21 cellular contexts compared by ENCODE assay signal in the genomic region with DNA sequence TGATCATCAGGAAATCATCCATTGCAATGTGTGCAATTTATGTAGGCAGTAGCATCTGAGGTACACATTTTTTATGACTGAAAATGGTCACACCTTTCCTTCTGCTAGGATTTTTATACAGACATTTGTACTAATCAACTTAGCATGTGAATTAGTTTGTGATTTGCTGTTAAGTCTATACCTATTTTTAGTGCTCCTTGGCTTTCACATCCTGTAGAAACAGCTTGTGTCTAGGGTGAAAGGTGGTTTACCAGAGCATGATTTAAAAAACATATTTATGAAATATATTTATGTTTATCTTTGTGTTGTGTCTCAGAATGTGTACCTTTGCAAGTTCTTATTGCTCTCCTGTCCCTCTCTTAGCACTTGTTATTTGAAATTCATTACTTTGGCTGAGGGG.
DNase-seq lines count a peak whose midpoint lies in the region; ATAC-seq, FAIRE-seq and TF ChIP-seq lines count a peak whose summit lies in the region.
"Had no signal": no experiment of that assay in that cellular context is flagged by ENCODE, and none has a peak within 500 bp of the region (broad histone marks: within the 10 kb centered on the region; RNA-seq: fewer than 3 reads in every experiment).

No MANE protein-coding gene starts in this region.

- H3K9ac ChIP-seq in MM.1S (ENCODE audit: low read length) (no peak overlapping the region), smooth muscle cell (ENCODE audit: low read depth) (no peak overlapping the region)

- TF ChIP-seq CTCF in MM.1S (IDR thresholded peaks at IDR 0.05; ENCODE audit: low read length) (no peak), smooth muscle cell (IDR thresholded peaks at IDR 0.05; ENCODE audit: borderline replicate concordance, insufficient read depth, poor library complexity, severe bottlenecking) (no peak)

- H3F3A ChIP-seq in MM.1S (ENCODE audit: insufficient read depth, low read length) = peaks cover 12% of the 10 kb centered on the region; the same call in 1 of the 2 replicates
- H3F3A ChIP-seq in smooth muscle cell (ENCODE audit: low read depth) = no peaks in the 10 kb centered on the region

- H3K27ac ChIP-seq in MM.1S (ENCODE audit: low read length) (peak overlapping the region; percentile 52; the same call in 1 of the 2 replicates), smooth muscle cell (ENCODE audit: low read depth) (no peak overlapping the region)
- H3K27ac ChIP-seq: A549 had no signal

- no peak for FAIRE-seq in GM12892 (lab: Jason Lieb, UNC)
- FAIRE-seq: A549, GM19239, H54, HepG2 had no signal

- no peaks in the 10 kb centered on the region for H4K20me1 ChIP-seq in MM.1S (ENCODE audit: insufficient read depth, low read length)
- H4K20me1 ChIP-seq in smooth muscle cell (ENCODE audit: low read depth) = no peaks in the 10 kb centered on the region

- peaks cover 26% of the 10 kb centered on the region for H3K4me1 ChIP-seq in MM.1S (ENCODE audit: low read length)
- H3K4me1 ChIP-seq in smooth muscle cell (ENCODE audit: low read depth) = no peaks in the 10 kb centered on the region
- H3K4me1 ChIP-seq: A549 had no signal

- peak overlapping the region; percentile 22; the same call in 1 of the 2 replicates for H3K4me3 ChIP-seq in MM.1S (ENCODE audit: low read length)
- no peak overlapping the region for H3K4me3 ChIP-seq in smooth muscle cell
- H3K4me3 ChIP-seq: A549, GM23338 had no signal

- peak overlapping the region; percentile 58 for H3K4me2 ChIP-seq in MM.1S (ENCODE audit: low read depth, low read length)
- no peak overlapping the region for H3K4me2 ChIP-seq in smooth muscle cell
- H3K4me2 ChIP-seq: A549, GM23338 had no signal

- intact Hi-C loops in left colon (cut with DNase I, micrococcal nuclease) = no loop called here

- DNase-seq in MM.1S (peak; percentile 59), smooth muscle cell (lab: John Stamatoyannopoulos, UW; ENCODE audit: unreplicated experiment) (no peak), left colon (no peak), NCI-H128 (lab: John Stamatoyannopoulos, UW; ENCODE audit: unreplicated experiment) (no peak), GM12892 (ENCODE audit: insufficient read length) (no peak)
- DNase-seq: AML-193; CD8-positive, alpha-beta T cell; DMS 273 treated with DMSO at 0.1 percent for 48 hours; DMS53; DND-41; EL; HCEC 1CT; KBM-7 had no signal

- H2AFZ ChIP-seq in MM.1S (ENCODE audit: low read length) (peak overlapping the region; percentile 68), smooth muscle cell (ENCODE audit: low read depth) (peak overlapping the region; percentile 10)

- H3K9me3 ChIP-seq in MM.1S (replicated peaks; ENCODE audit: insufficient read depth, low read length) (no peaks in the 10 kb centered on the region), smooth muscle cell (replicated peaks; ENCODE audit: low read depth) (no peaks in the 10 kb centered on the region)
- H3K9me3 ChIP-seq: A549 had no signal

- H3K9me2 ChIP-seq in MM.1S (replicated peaks; ENCODE audit: insufficient read depth, low read length) = no peaks in the 10 kb centered on the region

- no peak for TF ChIP-seq POLR2A in GM12892 (IDR thresholded peaks at IDR 0.05; ENCODE audit: low read depth, low read length)

- H3K79me2 ChIP-seq in MM.1S (ENCODE audit: low read length) (no peaks in the 10 kb centered on the region), smooth muscle cell (ENCODE audit: low read depth) (no peaks in the 10 kb centered on the region)

- ATAC-seq in GM18511 (IDR thresholded peaks at IDR 0.05; ENCODE audit: unreplicated experiment) = peak; percentile 52
- ATAC-seq in HG03066 (IDR thresholded peaks at IDR 0.05; ENCODE audit: low read depth, unreplicated experiment) = peak; percentile 35
- ATAC-seq in left colon = no peak
- no peak for ATAC-seq in HG02884 (IDR thresholded peaks at IDR 0.05; ENCODE audit: unreplicated experiment)
- ATAC-seq: A549; CD8-positive, alpha-beta T cell; HepG2 had no signal

- H3K27me3 ChIP-seq in MM.1S (replicated peaks; ENCODE audit: insufficient read depth, low read length) = no peaks in the 10 kb centered on the region
- no peaks in the 10 kb centered on the region for H3K27me3 ChIP-seq in smooth muscle cell (ENCODE audit: low read depth)

- H3K36me3 ChIP-seq in MM.1S (replicated peaks; ENCODE audit: insufficient read depth, low read length) (no peaks in the 10 kb centered on the region), smooth muscle cell (ENCODE audit: low read depth) (no peaks in the 10 kb centered on the region)

Comparison
In these comparisons a context has a peak if more than half of its experiments do, and no peak if none do; other contexts are left out.
1. ATAC-seq: peak in GM18511 (single experiment) and HG03066 (single experiment); none in left colon (single experiment) and HG02884 (single experiment).